ENCODE assay signal across 17 cellular contexts in genomic region chr6:24484657-24485318, GRCh38. TPM values are rescaled to one million over a fixed set of nuclear protein-coding genes. Genes with fewer than 3 reads are reported as not detected.
A peak's percentile ranks its signal among the peaks of the same experiment; 100 is the strongest.
DNase-seq lines count a peak whose midpoint lies in the region; ATAC-seq and TF ChIP-seq lines count a peak whose summit lies in the region.
"Had no signal": no experiment of that assay in that cellular context is flagged by ENCODE, and none has a peak within 500 bp of the region (broad histone marks: within the 10 kb centered on the region; RNA-seq: fewer than 3 reads in every experiment).

No MANE protein-coding gene starts in this region.

- H2AK5ac ChIP-seq in IMR-90 (ENCODE audit: low read depth, low read length), result no peak overlapping the region

- TF ChIP-seq CTCF in IMR-90 (conservative IDR thresholded peaks at IDR 0.05; ENCODE audit: low read depth, low read length), result no peak
- TF ChIP-seq CTCF in epithelial cell of esophagus (IDR thresholded peaks at IDR 0.05; ENCODE audit: insufficient read depth, low read depth, low read length, missing control alignments), result no peak

- H3K18ac ChIP-seq in IMR-90 (ENCODE audit: low read depth, low read length), result no peak overlapping the region

- H4K91ac ChIP-seq in IMR-90 (ENCODE audit: insufficient read depth, low read depth, low read length), result no peak overlapping the region

- H3K9ac ChIP-seq in IMR-90 (ENCODE audit: low read depth, low read length), result no peak overlapping the region
- H3K9ac ChIP-seq in adipocyte (ENCODE audit: low read length), result no peak overlapping the region

- dilution Hi-C loops in IMR-90 (cut with HindIII; ENCODE audit: low sequenced_read_pairs, unreplicated experiment), result no loop called here

- H3K9me3 Mint-ChIP-seq in activated CD8-positive, alpha-beta memory T cell treated with anti-CD3 and anti-CD28 coated beads, Interleukin-2, amount 10 ng/mL, durations not matched to agents 7 days and 5 days (ENCODE audit: low read depth), result no peaks in the 10 kb centered on the region
- no peaks in the 10 kb centered on the region for H3K9me3 Mint-ChIP-seq in activated CD4-positive, alpha-beta T cell treated with anti-CD3 and anti-CD28 coated beads, Interleukin-2, amount 10 ng/mL, durations not matched to agents 7 days and 5 days
- H3K9me3 Mint-ChIP-seq: IgD-negative memory B cell had no signal

- in situ Hi-C loops in IMR-90 (cut with MboI; ENCODE audit: low sequenced_read_pairs), result no loop called here

- no peak overlapping the region for H4K8ac ChIP-seq in IMR-90 (ENCODE audit: low read depth in 2 of 2, low read length in 2 of 2)

- H3K14ac ChIP-seq in IMR-90 (replicated peaks; ENCODE audit: low read depth, low read length), result no peak overlapping the region

- no CpG with 5 or more reads among the region's 7 CpGs for whole genome bisulfite sequencing in IMR-90 (ENCODE audit: extremely low coverage in 2 of 2, insufficient read length in 1 of 2), 2 experiments

- TF ChIP-seq POLR2A in IMR-90 (IDR thresholded peaks at IDR 0.05; ENCODE audit: low read depth, low read length), result no peak

- H3K27me3 ChIP-seq in IMR-90 (ENCODE audit: control insufficient read depth, insufficient read depth, low read length) (no peaks in the 10 kb centered on the region), adipocyte (replicated peaks; ENCODE audit: control insufficient read depth, insufficient read depth, low read length) (no peaks in the 10 kb centered on the region)

- peak; percentile 27; the same call in 1 of the 2 replicates for ATAC-seq in IMR-90 (ENCODE audit: low read depth)
- ATAC-seq in activated CD8-positive, alpha-beta memory T cell treated with anti-CD3 and anti-CD28 coated beads, Interleukin-2, amount 10 ng/mL, durations not matched to agents 7 days and 5 days, result no peak

- H3K9me3 ChIP-seq in IMR-90 (ENCODE audit: control insufficient read depth, insufficient read depth, low read length) (no peaks in the 10 kb centered on the region), adipocyte (ENCODE audit: control insufficient read depth, low read length) (no peaks in the 10 kb centered on the region)

- CTCF ChIA-PET in IMR-90 (lab: Yijun Ruan, JAX), result interaction anchor here (0.6 kb wide), 1 partner anchor 220 kb away, joined by 3 read pairs; no protein-coding TSS in a partner anchor
- CTCF ChIA-PET in activated CD8-positive, alpha-beta memory T cell treated with anti-CD3 and anti-CD28 coated beads, Interleukin-2, amount 10 ng/mL, durations not matched to agents 7 days and 5 days (lab: Charles Lee), result no interaction called here
- CTCF ChIA-PET in activated CD4-positive, alpha-beta T cell treated with anti-CD3 and anti-CD28 coated beads, Interleukin-2, amount 10 ng/mL, durations not matched to agents 7 days and 5 days (lab: Charles Lee), result no interaction called here

- no peak overlapping the region for H2AK9ac ChIP-seq in IMR-90 (replicated peaks; ENCODE audit: low read depth, low read length, poor library complexity)

- H3K4me1 ChIP-seq in IMR-90 (ENCODE audit: control insufficient read depth, insufficient read depth, low read length), result no peaks in the 10 kb centered on the region
- H3K4me1 ChIP-seq in adipocyte (ENCODE audit: control insufficient read depth, insufficient read depth, low read length), result peaks cover 4% of the 10 kb centered on the region

- H2BK120ac ChIP-seq in IMR-90 (ENCODE audit: low read depth, low read length), result no peak overlapping the region

- H3K36me3 ChIP-seq in IMR-90 (ENCODE audit: control insufficient read depth, insufficient read depth, low read length) (no peaks in the 10 kb centered on the region), adipocyte (ENCODE audit: control insufficient read depth, insufficient read depth, low read length, severe bottlenecking) (no peaks in the 10 kb centered on the region)

- POLR2A ChIA-PET in IMR-90 (lab: Charles Lee; ENCODE audit: unreplicated experiment), result no interaction called here
- POLR2A ChIA-PET in activated CD4-positive, alpha-beta T cell treated with anti-CD3 and anti-CD28 coated beads, Interleukin-2, amount 10 ng/mL, durations not matched to agents 7 days and 5 days (lab: Charles Lee), result no interaction called here

- no peaks in the 10 kb centered on the region for H3K79me1 ChIP-seq in IMR-90 (ENCODE audit: low read depth in 1 of 2, low read length in 2 of 2)

- H3K27me3 Mint-ChIP-seq in activated CD8-positive, alpha-beta memory T cell treated with anti-CD3 and anti-CD28 coated beads, Interleukin-2, amount 10 ng/mL, durations not matched to agents 7 days and 5 days, result no peaks in the 10 kb centered on the region
- H3K27me3 Mint-ChIP-seq in activated CD4-positive, alpha-beta T cell treated with anti-CD3 and anti-CD28 coated beads, Interleukin-2, amount 10 ng/mL, durations not matched to agents 7 days and 5 days, result no peaks in the 10 kb centered on the region
- H3K27me3 Mint-ChIP-seq: IgD-negative memory B cell had no signal

- H3K4ac ChIP-seq in IMR-90 (ENCODE audit: low read depth, low read length), result no peak overlapping the region

- no peak overlapping the region for H2BK5ac ChIP-seq in IMR-90 (ENCODE audit: low read depth, low read length, poor library complexity, severe bottlenecking)

- no peak overlapping the region for H3K4me3 ChIP-seq in IMR-90 (ENCODE audit: insufficient read depth, low read depth, low read length)
- H3K4me3 ChIP-seq in adipocyte (ENCODE audit: low read length), result no peak overlapping the region
- no peak overlapping the region for H3K4me3 ChIP-seq in epithelial cell of esophagus (ENCODE audit: low read length)

- H3K36me3 Mint-ChIP-seq in activated CD8-positive, alpha-beta memory T cell treated with anti-CD3 and anti-CD28 coated beads, Interleukin-2, amount 10 ng/mL, durations not matched to agents 7 days and 5 days, result no peaks in the 10 kb centered on the region
- no peaks in the 10 kb centered on the region for H3K36me3 Mint-ChIP-seq in activated CD4-positive, alpha-beta T cell treated with anti-CD3 and anti-CD28 coated beads, Interleukin-2, amount 10 ng/mL, durations not matched to agents 7 days and 5 days (ENCODE audit: low read depth)
- H3K36me3 Mint-ChIP-seq: CD14-positive monocyte, IgD-negative memory B cell had no signal

- H2AFZ ChIP-seq in IMR-90 (replicated peaks; ENCODE audit: low read length, poor library complexity), result no peak overlapping the region

- TF ChIP-seq RAD21 in IMR-90 (IDR thresholded peaks at IDR 0.05; ENCODE audit: low read length), result no peak

- no peak overlapping the region for H3K56ac ChIP-seq in IMR-90 (ENCODE audit: extremely low read depth, insufficient read depth, low read length)

- H4K5ac ChIP-seq in IMR-90 (ENCODE audit: low read depth, low read length), result no peak overlapping the region

- no peak overlapping the region for H3K4me3 Mint-ChIP-seq in activated CD8-positive, alpha-beta memory T cell treated with anti-CD3 and anti-CD28 coated beads, Interleukin-2, amount 10 ng/mL, durations not matched to agents 7 days and 5 days
- H3K4me3 Mint-ChIP-seq in activated CD4-positive, alpha-beta T cell treated with anti-CD3 and anti-CD28 coated beads, Interleukin-2, amount 10 ng/mL, durations not matched to agents 7 days and 5 days, result no peak overlapping the region
- H3K4me3 Mint-ChIP-seq: CD14-positive monocyte had no signal

- no peaks in the 10 kb centered on the region for H3K9me1 ChIP-seq in IMR-90 (ENCODE audit: insufficient read depth, low read length)

- intact Hi-C loops in IMR-90 (cut with micrococcal nuclease), result no loop called here

- no peak overlapping the region for H3K27ac ChIP-seq in IMR-90 (ENCODE audit: insufficient read depth, low read length)

- H2BK15ac ChIP-seq in IMR-90 (ENCODE audit: low read depth, low read length), result no peak overlapping the region

- H3K4me2 ChIP-seq in IMR-90 (ENCODE audit: low read depth, low read length), result no peak overlapping the region

- H4K20me1 ChIP-seq in IMR-90 (ENCODE audit: insufficient read depth, low read length), result no peaks in the 10 kb centered on the region

- BruUV-seq in IMR-90 (replicated peaks; lab: Mats Ljungman, UMichigan), result no TSS peak

- no peak overlapping the region for H3K27ac Mint-ChIP-seq in activated CD8-positive, alpha-beta memory T cell treated with anti-CD3 and anti-CD28 coated beads, Interleukin-2, amount 10 ng/mL, durations not matched to agents 7 days and 5 days
- no peak overlapping the region for H3K27ac Mint-ChIP-seq in activated CD4-positive, alpha-beta T cell treated with anti-CD3 and anti-CD28 coated beads, Interleukin-2, amount 10 ng/mL, durations not matched to agents 7 days and 5 days
- H3K27ac Mint-ChIP-seq: CD14-positive monocyte, IgD-negative memory B cell had no signal

- peak; percentile 42 for DNase-seq in IMR-90
- peak; percentile 24 for DNase-seq in adipocyte (ENCODE audit: low read depth)
- DNase-seq in epithelial cell of esophagus (ENCODE audit: low read depth), result peak; percentile 59
- DNase-seq in mucosa of gallbladder (ENCODE audit: low spot score), result no peak
- no peak for DNase-seq in NK-92 (lab: John Stamatoyannopoulos, UW; ENCODE audit: unreplicated experiment)
- DNase-seq in activated CD8-positive, alpha-beta memory T cell treated with anti-CD3 and anti-CD28 coated beads, Interleukin-2, amount 10 ng/mL, durations not matched to agents 7 days and 5 days, result no peak
- DNase-seq in activated CD4-positive, alpha-beta T cell treated with anti-CD3 and anti-CD28 coated beads, Interleukin-2, amount 10 ng/mL, durations not matched to agents 7 days and 5 days, result no peak
- DNase-seq: ACHN, DMS79 treated with DMSO at 0.1 percent for 48 hours, H7, Kasumi-1, MM.1S, NCI-H187, NCI-H2227 treated with DMSO at 0.1 percent for 48 hours, NCI-H524 had no signal

- no peak overlapping the region for H3K23ac ChIP-seq in IMR-90 (ENCODE audit: low read depth, low read length)

- H2BK20ac ChIP-seq in IMR-90 (ENCODE audit: low read depth, low read length), result no peak overlapping the region

- H3K4me1 Mint-ChIP-seq in activated CD8-positive, alpha-beta memory T cell treated with anti-CD3 and anti-CD28 coated beads, Interleukin-2, amount 10 ng/mL, durations not matched to agents 7 days and 5 days, result peaks cover 7% of the 10 kb centered on the region
- H3K4me1 Mint-ChIP-seq in activated CD4-positive, alpha-beta T cell treated with anti-CD3 and anti-CD28 coated beads, Interleukin-2, amount 10 ng/mL, durations not matched to agents 7 days and 5 days, result no peaks in the 10 kb centered on the region
- H3K4me1 Mint-ChIP-seq: IgD-negative memory B cell had no signal

RNA-seq across cellular contexts. Expression of gene GPLD1, which starts 4.6 kb away (rescaled TPM):
- total RNA-seq in IMR-90 (2012; rRNA removed), result 0.18 and 0.28 TPM in 2 replicates
- 0.05 and 0.11 TPM in 2 replicates for polyA plus RNA-seq in IMR-90 (2012; rRNA removed)
- 0.05 and 0.21 TPM in 2 replicates for polyA plus RNA-seq in IMR-90 (2012; cell fraction: cytosol; rRNA removed)
- polyA plus RNA-seq in IMR-90 (2012; cell fraction: nucleus; rRNA removed; ENCODE audit: low replicate concordance), result 0.11 and 0.12 TPM in 2 replicates
- 2.3 TPM for total RNA-seq in mucosa of gallbladder
- total RNA-seq in activated CD8-positive, alpha-beta memory T cell treated with anti-CD3 and anti-CD28 coated beads, Interleukin-2, amount 10 ng/mL, durations not matched to agents 7 days and 5 days, result under 1 TPM; 0.42 to 0.58 TPM
- total RNA-seq in activated CD4-positive, alpha-beta T cell treated with anti-CD3 and anti-CD28 coated beads, Interleukin-2, amount 10 ng/mL, durations not matched to agents 7 days and 5 days, result under 1 TPM; 0.10 to 0.15 TPM
- polyA plus RNA-seq: CD14-positive monocyte had no signal

RNA-seq across cellular contexts. Expression of gene ALDH5A1, which starts 10.0 kb away (rescaled TPM):
- total RNA-seq in IMR-90 (2012; rRNA removed), result 0.28 and 0.36 TPM in 2 replicates
- 0.46 and 0.48 TPM in 2 replicates for polyA plus RNA-seq in IMR-90 (2012; rRNA removed)
- 0.13 and 0.26 TPM in 2 replicates for polyA plus RNA-seq in IMR-90 (2012; cell fraction: cytosol; rRNA removed)
- polyA plus RNA-seq in IMR-90 (2012; cell fraction: nucleus; rRNA removed; ENCODE audit: low replicate concordance), result 0.25 and 0.45 TPM in 2 replicates
- total RNA-seq in mucosa of gallbladder, result 20.7 TPM
- total RNA-seq in activated CD8-positive, alpha-beta memory T cell treated with anti-CD3 and anti-CD28 coated beads, Interleukin-2, amount 10 ng/mL, durations not matched to agents 7 days and 5 days, result 1 to 10 TPM; 3.7 to 6.5 TPM
- total RNA-seq in activated CD4-positive, alpha-beta T cell treated with anti-CD3 and anti-CD28 coated beads, Interleukin-2, amount 10 ng/mL, durations not matched to agents 7 days and 5 days, result 1 to 10 TPM; 3.2 to 3.6 TPM

Comparison
In these comparisons a context has a peak if more than half of its experiments do, and no peak if none do; other contexts are left out.
1. DNase-seq: peak in IMR-90 (single experiment), adipocyte (single experiment) and epithelial cell of esophagus (single experiment); none in mucosa of gallbladder (single experiment), NK-92 (single experiment), activated CD8-positive, alpha-beta memory T cell treated with anti-CD3 and anti-CD28 coated beads, Interleukin-2, amount 10 ng/mL, durations not matched to agents 7 days and 5 days (single experiment) and activated CD4-positive, alpha-beta T cell treated with anti-CD3 and anti-CD28 coated beads, Interleukin-2, amount 10 ng/mL, durations not matched to agents 7 days and 5 days (single experiment).